10 cellular contexts compared by ENCODE assay signal in the genomic region with DNA sequence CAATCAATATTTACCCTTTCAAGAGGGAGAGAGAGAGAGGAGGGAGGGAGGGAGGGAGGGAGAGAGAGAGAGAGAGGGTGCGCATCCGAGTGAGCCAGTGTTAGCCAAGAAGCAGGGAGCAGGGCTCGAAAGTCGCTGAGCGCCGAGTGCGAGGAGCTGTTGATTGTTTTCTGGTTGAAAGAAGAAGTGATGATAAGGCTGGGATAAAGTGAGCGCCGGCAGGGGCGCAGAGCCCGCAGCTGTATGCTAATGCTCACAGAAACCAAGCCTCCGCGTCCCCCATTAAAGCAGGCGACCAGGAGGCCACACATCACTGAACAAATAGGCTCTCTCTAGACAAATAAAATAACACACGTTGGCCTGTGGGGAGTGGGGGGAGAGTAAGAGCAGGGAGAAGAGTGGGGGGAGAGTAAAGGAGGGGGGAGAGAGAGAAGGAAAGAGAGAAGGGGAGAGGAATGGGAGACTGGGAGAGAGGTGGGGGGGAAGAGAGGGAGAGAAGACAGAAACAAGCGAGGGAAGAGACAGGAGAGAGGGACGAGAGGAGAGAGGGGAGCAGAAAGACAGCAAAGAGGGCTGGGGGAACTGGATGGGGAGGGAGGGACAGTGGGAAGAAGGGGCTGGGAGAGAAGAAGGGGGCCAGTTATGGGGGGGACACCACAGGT. TPM values are rescaled to one million over a fixed set of nuclear protein-coding genes. Genes with fewer than 3 reads are reported as not detected.
DNase-seq lines count a peak whose midpoint lies in the region; ATAC-seq lines count a peak whose summit lies in the region.
"Had no signal": no experiment of that assay in that cellular context is flagged by ENCODE, and none has a peak within 500 bp of the region (broad histone marks: within the 10 kb centered on the region; RNA-seq: fewer than 3 reads in every experiment).

No MANE protein-coding gene starts in this region.

- H3K4me1 Mint-ChIP-seq in activated T-helper 17 cell treated with anti-CD3 and anti-CD28 coated beads, Interleukin-2, amount 50 U/mL, for 72 hours = peaks cover 6% of the 10 kb centered on the region

- no peak overlapping the region for H3K27ac Mint-ChIP-seq in activated T-helper 17 cell treated with anti-CD3 and anti-CD28 coated beads, Interleukin-2, amount 50 U/mL, for 72 hours
- H3K27ac Mint-ChIP-seq: activated B cell treated with CpG ODN at 0.5 μM for 24 hours had no signal

- peak; percentile 91 for DNase-seq in NCI-H2107 treated with DMSO at 0.1 percent for 48 hours (lab: John Stamatoyannopoulos, UW; ENCODE audit: unreplicated experiment)
- no peak for DNase-seq in NCI-H2107 (lab: John Stamatoyannopoulos, UW)
- peak; percentile 91 for DNase-seq in NCI-H2029 treated with DMSO at 0.1 percent for 48 hours (lab: John Stamatoyannopoulos, UW)
- peak; percentile 10 for DNase-seq in pons (ENCODE audit: low spot score)
- no peak for DNase-seq in ureter (ENCODE audit: low spot score)
- no peak for DNase-seq in NCI-H1048 (lab: John Stamatoyannopoulos, UW)
- DNase-seq: activated B cell treated with CpG ODN at 0.5 μM for 24 hours had no signal

- no peaks in the 10 kb centered on the region for H3K9me3 Mint-ChIP-seq in activated T-helper 17 cell treated with anti-CD3 and anti-CD28 coated beads, Interleukin-2, amount 50 U/mL, for 72 hours
- H3K9me3 Mint-ChIP-seq: activated B cell treated with CpG ODN at 0.5 μM for 24 hours had no signal

- H3K4me3 Mint-ChIP-seq in activated T-helper 17 cell treated with anti-CD3 and anti-CD28 coated beads, Interleukin-2, amount 50 U/mL, for 72 hours = peak overlapping the region; percentile 23
- H3K4me3 Mint-ChIP-seq: activated B cell treated with CpG ODN at 0.5 μM for 24 hours had no signal

- H3K27me3 Mint-ChIP-seq in activated T-helper 17 cell treated with anti-CD3 and anti-CD28 coated beads, Interleukin-2, amount 50 U/mL, for 72 hours = peaks cover 53% of the 10 kb centered on the region

- H3K36me3 Mint-ChIP-seq in activated T-helper 17 cell treated with anti-CD3 and anti-CD28 coated beads, Interleukin-2, amount 50 U/mL, for 72 hours (ENCODE audit: low read depth) = peaks cover 8% of the 10 kb centered on the region

- ATAC-seq in activated T-helper 17 cell treated with anti-CD3 and anti-CD28 coated beads, Interleukin-2, amount 50 U/mL, for 72 hours (replicated peaks) = no peak
- no peak for ATAC-seq in GM18858 (IDR thresholded peaks at IDR 0.05; ENCODE audit: unreplicated experiment)

RNA-seq across cellular contexts. Expression of a gene that starts 5.0 kb away (rescaled TPM):
- total RNA-seq in activated T-helper 17 cell treated with anti-CD3 and anti-CD28 coated beads, Interleukin-2, amount 50 U/mL, for 72 hours = 1 to 10 TPM in 1 of 2 donors, not detected in 1; 2.8 TPM
- total RNA-seq in ureter = not detected
- total RNA-seq: activated B cell treated with CpG ODN at 0.5 μM for 24 hours, myocyte had no signal

Comparison
In these comparisons a context has a peak if more than half of its experiments do, and no peak if none do; other contexts are left out.
1. DNase-seq: peak in NCI-H2107 treated with DMSO at 0.1 percent for 48 hours (single experiment), NCI-H2029 treated with DMSO at 0.1 percent for 48 hours (single experiment) and pons (single experiment); none in NCI-H2107 (single experiment), ureter (single experiment) and NCI-H1048 (single experiment).